In genomic region chr12:39619316-39619659, GRCh38 we compare ENCODE assay signal across 8 cellular contexts. TPM values are rescaled to one million over a fixed set of nuclear protein-coding genes. Genes with fewer than 3 reads are reported as not detected.
DNase-seq lines count a peak whose midpoint lies in the region; ATAC-seq and TF ChIP-seq lines count a peak whose summit lies in the region.

No MANE protein-coding gene starts in this region.

- ATAC-seq in HG02610 (IDR thresholded peaks at IDR 0.05; ENCODE audit: unreplicated experiment), result peak; percentile 12
- ATAC-seq in mucosa of descending colon, result peak; percentile 24

- peaks cover 2% of the 10 kb centered on the region for H3K4me1 ChIP-seq in mucosa of descending colon (ENCODE audit: low read depth)

- peak; percentile 32 for DNase-seq in DMS79 treated with DMSO at 0.1 percent for 48 hours (lab: John Stamatoyannopoulos, UW)
- no peak for DNase-seq in DMS79 (lab: John Stamatoyannopoulos, UW)
- DNase-seq in NCI-H345 treated with DMSO at 0.1 percent for 48 hours (lab: John Stamatoyannopoulos, UW; ENCODE audit: unreplicated experiment), result peak; percentile 87
- peak; percentile 36 to 71 for DNase-seq in cerebellar nuclear complex (lab: John Stamatoyannopoulos, UW)
- no peak for DNase-seq in mucosa of descending colon
- DNase-seq in NCI-H187 treated with DMSO at 0.1 percent for 48 hours (lab: John Stamatoyannopoulos, UW), result no peak
- DNase-seq in HT-29 (ENCODE audit: low spot score), result no peak

- H3K9me3 ChIP-seq in mucosa of descending colon, result no peaks in the 10 kb centered on the region

- TF ChIP-seq CTCF in mucosa of descending colon (IDR thresholded peaks at IDR 0.05), result no peak

- intact Hi-C loops in mucosa of descending colon (cut with DNase I, micrococcal nuclease), result no loop called here

- no peak overlapping the region for H3K4me3 ChIP-seq in mucosa of descending colon

- H3K36me3 ChIP-seq in mucosa of descending colon (ENCODE audit: low read depth), result no peaks in the 10 kb centered on the region

RNA-seq across cellular contexts. Expression of gene ABCD2, which starts 0.3 kb away (rescaled TPM):
- total RNA-seq in mucosa of descending colon, result 1 to 10 TPM in 1 of 3 donors, under 1 TPM in 2; 0.52 to 1.1 (median 0.55) TPM
- total RNA-seq in HT-29 (2014; rRNA removed; shearing (Covaris generic)), result not detected in 2 replicates

Comparison
In these comparisons a context has a peak if more than half of its experiments do, and no peak if none do; other contexts are left out.
1. DNase-seq: peak in DMS79 treated with DMSO at 0.1 percent for 48 hours (single experiment), NCI-H345 treated with DMSO at 0.1 percent for 48 hours (single experiment) and cerebellar nuclear complex (2 of 2); none in DMS79 (single experiment), mucosa of descending colon (0 of 3), NCI-H187 treated with DMSO at 0.1 percent for 48 hours (single experiment) and HT-29 (single experiment).